In genomic region chr7:84111842-84112241, GRCh38 we compare ENCODE assay signal across 26 cellular contexts.
"Had no signal": no experiment of that assay in that cellular context is flagged by ENCODE, and none has a peak within 500 bp of the region (broad histone marks: within the 10 kb centered on the region; RNA-seq: fewer than 3 reads in every experiment).

No MANE protein-coding gene starts in this region.

- H3K36me3 Mint-ChIP-seq: activated naive CD8-positive, alpha-beta T cell treated with anti-CD3 and anti-CD28 coated beads for 36 hours had no signal

- H3K27me3 Mint-ChIP-seq: activated naive CD8-positive, alpha-beta T cell treated with anti-CD3 and anti-CD28 coated beads for 36 hours; progenitor cell of endocrine pancreas had no signal

- H3K27ac Mint-ChIP-seq: activated CD8-positive, alpha-beta T cell treated with anti-CD3 and anti-CD28 coated beads, Interleukin-2, amount 10 ng/mL, durations not matched to agents 7 days and 5 days; activated naive CD8-positive, alpha-beta T cell treated with anti-CD3 and anti-CD28 coated beads for 36 hours; activated T-helper 2 cell treated with anti-CD3 and anti-CD28 coated beads, Interferon-gamma antibody, Interleukin-2, Interleukin-4, amounts not matched to agents 10 μg/mL and 5 μg/mL and 100 μg/mL, durations not matched to agents 14 hours and 24 hours and 36 hours; progenitor cell of endocrine pancreas had no signal

- FAIRE-seq: bronchial epithelial cell, TTC549 had no signal

- H3K4me3 Mint-ChIP-seq: activated CD8-positive, alpha-beta T cell treated with anti-CD3 and anti-CD28 coated beads, Interleukin-2, amount 10 ng/mL, durations not matched to agents 7 days and 5 days; activated naive CD8-positive, alpha-beta T cell treated with anti-CD3 and anti-CD28 coated beads for 36 hours had no signal

- ATAC-seq: activated CD8-positive, alpha-beta T cell treated with anti-CD3 and anti-CD28 coated beads, Interleukin-2, amount 10 ng/mL, durations not matched to agents 7 days and 5 days; gastroesophageal sphincter had no signal

- H3K4me3 ChIP-seq: coronary artery, gastroesophageal sphincter, heart left ventricle, sigmoid colon, smooth muscle cell, upper lobe of left lung had no signal

- H3K27me3 ChIP-seq: gastroesophageal sphincter, heart left ventricle, sigmoid colon, upper lobe of left lung had no signal

- DNase-seq: activated CD4-positive, alpha-beta T cell treated with anti-CD3 and anti-CD28 coated beads for 1 hour; activated CD4-positive, alpha-beta T cell treated with anti-CD3 and anti-CD28 coated beads, Interleukin-2, amount 50 U/mL, for 1 hour; activated CD8-positive, alpha-beta T cell treated with anti-CD3 and anti-CD28 coated beads, Interleukin-2, amount 10 ng/mL, durations not matched to agents 7 days and 5 days; activated naive CD4-positive, alpha-beta T cell treated with Interleukin-2 at 50 U/mL for 16 hours; activated naive CD8-positive, alpha-beta T cell treated with anti-CD3 and anti-CD28 coated beads for 36 hours; activated T-cell treated with anti-CD3 and anti-CD28 coated beads, Interleukin-2, amount 50 U/mL, for 1 hour; cerebellar nuclear complex; heart left ventricle; islet precursor cell; left cardiac atrium; retina; sigmoid colon; stimulated activated CD4-positive, alpha-beta T cell treated with anti-CD3 and anti-CD28 coated beads, Interleukin-15, amount 100 ng/mL, for 24 hours; stimulated activated CD8-positive, alpha-beta memory T cell treated with anti-CD3 and anti-CD28 coated beads, Interleukin-4, amount 100 ng/mL, for 48 hours; stimulated activated naive CD4-positive, alpha-beta T cell; T-helper 1 cell; upper lobe of left lung; WERI-Rb-1 had no signal

- H3K27ac ChIP-seq: coronary artery, epithelial cell of prostate, upper lobe of left lung, WERI-Rb-1 had no signal

- H3K36me3 ChIP-seq: gastroesophageal sphincter, heart left ventricle, upper lobe of left lung, WERI-Rb-1 had no signal

- H3K9me3 ChIP-seq: gastroesophageal sphincter, heart left ventricle, sigmoid colon, upper lobe of left lung had no signal

- H3K4me2 ChIP-seq: smooth muscle cell had no signal

- H3K9me3 Mint-ChIP-seq: activated naive CD8-positive, alpha-beta T cell treated with anti-CD3 and anti-CD28 coated beads for 36 hours; activated T-helper 2 cell treated with anti-CD3 and anti-CD28 coated beads, Interferon-gamma antibody, Interleukin-2, Interleukin-4, amounts not matched to agents 10 μg/mL and 5 μg/mL and 100 μg/mL, durations not matched to agents 14 hours and 24 hours and 36 hours had no signal
